In the genomic region with DNA sequence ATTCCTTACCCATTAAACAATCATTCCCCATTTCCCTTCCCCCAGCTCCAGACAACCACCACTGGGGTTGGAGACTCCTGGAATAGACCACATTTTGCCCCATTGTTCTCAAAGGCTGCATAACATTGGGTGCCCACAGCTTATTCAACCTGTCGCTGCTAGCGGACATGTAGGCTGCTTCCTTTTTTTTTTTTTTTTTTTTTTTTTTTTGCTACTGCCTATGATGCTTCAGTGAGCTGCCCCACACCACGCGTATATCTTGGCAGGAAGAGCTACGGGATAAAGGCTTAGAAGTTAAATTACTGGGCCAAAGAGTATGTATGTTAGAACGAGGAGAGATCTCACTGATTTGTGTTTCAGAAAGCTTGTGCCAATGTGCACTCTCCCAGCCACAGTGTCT, we compare ENCODE assay signal across 1 cellular context.
TF ChIP-seq lines count a peak whose summit lies in the region.

No MANE protein-coding gene starts in this region.

TF ChIP-seq in GM23338, 12 proteins besides CTCF, POLR2A, EP300 and RAD21:
- TF ChIP-seq ZNF331 (CRISPR knock-in tag; IDR thresholded peaks at IDR 0.05; ENCODE audit: low read depth) (no peak), REST (IDR thresholded peaks at IDR 0.05; ENCODE audit: unreplicated experiment) (no peak), EZH2phosphoT487 (IDR thresholded peaks at IDR 0.05; ENCODE audit: unreplicated experiment) (no peak), JUNB (IDR thresholded peaks at IDR 0.05; ENCODE audit: unreplicated experiment) (no peak), NANOG (IDR thresholded peaks at IDR 0.05; ENCODE audit: borderline replicate concordance) (no peak), CREB1 (CRISPR knock-in tag; IDR thresholded peaks at IDR 0.05; ENCODE audit: low read depth) (no peak), ZNF114 (CRISPR knock-in tag; IDR thresholded peaks at IDR 0.05) (no peak), EZH2 (IDR thresholded peaks at IDR 0.05; ENCODE audit: low read depth, unreplicated experiment) (no peak), STAT1 (IDR thresholded peaks at IDR 0.05; ENCODE audit: unreplicated experiment) (no peak), ZNF462 (CRISPR knock-in tag; IDR thresholded peaks at IDR 0.05) (no peak), POLR2AphosphoS5 (IDR thresholded peaks at IDR 0.05; ENCODE audit: low read depth) (no peak)
- TF ChIP-seq, protein P1, sequence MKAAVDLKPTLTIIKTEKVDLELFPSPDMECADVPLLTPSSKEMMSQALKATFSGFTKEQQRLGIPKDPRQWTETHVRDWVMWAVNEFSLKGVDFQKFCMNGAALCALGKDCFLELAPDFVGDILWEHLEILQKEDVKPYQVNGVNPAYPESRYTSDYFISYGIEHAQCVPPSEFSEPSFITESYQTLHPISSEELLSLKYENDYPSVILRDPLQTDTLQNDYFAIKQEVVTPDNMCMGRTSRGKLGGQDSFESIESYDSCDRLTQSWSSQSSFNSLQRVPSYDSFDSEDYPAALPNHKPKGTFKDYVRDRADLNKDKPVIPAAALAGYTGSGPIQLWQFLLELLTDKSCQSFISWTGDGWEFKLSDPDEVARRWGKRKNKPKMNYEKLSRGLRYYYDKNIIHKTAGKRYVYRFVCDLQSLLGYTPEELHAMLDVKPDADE (IDR thresholded peaks at IDR 0.05) = no peak
